In genomic region chr5:50440651-50441478, GRCh38 we compare ENCODE assay signal across 8 cellular contexts. TPM values are rescaled to one million over a fixed set of nuclear protein-coding genes. Genes with fewer than 3 reads are reported as not detected.
A peak's percentile ranks its signal among the peaks of the same experiment; 100 is the strongest.
DNase-seq lines count a peak whose midpoint lies in the region; ATAC-seq, FAIRE-seq and TF ChIP-seq lines count a peak whose summit lies in the region.

Gene EMB, minus strand, starts transcription at chr5:50441288. Its CDS starts 137 bp downstream, at chr5:50441151.

- H3K27ac ChIP-seq in colonic mucosa (peak within 1 kb of the TSS; percentile 55), lower lobe of right lung (peak within 1 kb of the TSS; percentile 74)

- H3K9me3 ChIP-seq in colonic mucosa, result no peaks in the 10 kb centered on the region
- no peaks in the 10 kb centered on the region for H3K9me3 ChIP-seq in lower lobe of right lung

- TF ChIP-seq POLR2A in GM12892 (IDR thresholded peaks at IDR 0.05; ENCODE audit: low read depth, low read length), result peak; percentile 46; the same call in 1 of the 2 replicates

- H3K27me3 ChIP-seq in colonic mucosa (no peaks in the 10 kb centered on the region), lower lobe of right lung (ENCODE audit: low read depth) (peaks cover 6% of the 10 kb centered on the region)

- FAIRE-seq in GM12892 (lab: Jason Lieb, UNC), result no peak

- DNase-seq in GM12892 (ENCODE audit: insufficient read length), result peak; percentile 23
- DNase-seq in NCI-H1417 treated with DMSO at 0.1 percent for 48 hours (lab: John Stamatoyannopoulos, UW), result peak; percentile 10
- DNase-seq in activated CD4-positive, alpha-beta T cell treated with anti-CD3 and anti-CD28 coated beads for 1 hour, result peak; percentile 65
- peak; percentile 44 for DNase-seq in colonic mucosa
- peak; percentile 88 for DNase-seq in lower lobe of right lung
- DNase-seq in stimulated activated CD8-positive, alpha-beta memory T cell treated with anti-CD3 and anti-CD28 coated beads, Interleukin-12 subunit alpha, Interleukin-12 subunit beta, amount 100 ng/mL, for 1 hour (ENCODE audit: low read depth), result peak; percentile 56
- no peak for DNase-seq in NCI-H2196 treated with DMSO at 0.1 percent for 48 hours (lab: John Stamatoyannopoulos, UW; ENCODE audit: unreplicated experiment)

- TF ChIP-seq CTCF in colonic mucosa (IDR thresholded peaks at IDR 0.05) (no peak), lower lobe of right lung (IDR thresholded peaks at IDR 0.05) (peak; percentile 26)

- H3K36me3 ChIP-seq in colonic mucosa (no peaks in the 10 kb centered on the region), lower lobe of right lung (no peaks in the 10 kb centered on the region)

- peak within 1 kb of the TSS; percentile 40 to 60 for H3K9ac ChIP-seq in colonic mucosa (ENCODE audit: low read depth in 2 of 2, low read length in 2 of 2)

- peak within 1 kb of the TSS; percentile 44 for H3K4me3 ChIP-seq in colonic mucosa
- peak within 1 kb of the TSS; percentile 62 for H3K4me3 ChIP-seq in lower lobe of right lung

- intact Hi-C loops in colonic mucosa (cut with DNase I) (no loop called here), lower lobe of right lung (cut with DNase I) (no loop called here)

- H3K4me1 ChIP-seq in colonic mucosa (no peaks in the 10 kb centered on the region), lower lobe of right lung (peaks cover 8% of the 10 kb centered on the region)

- ATAC-seq in HG02642 (IDR thresholded peaks at IDR 0.05; ENCODE audit: poor library complexity, unreplicated experiment), result peak; percentile 75
- peak; percentile 92 to 94 for ATAC-seq in lower lobe of right lung

RNA-seq across cellular contexts. Expression of gene EMB, which starts in this region (rescaled TPM):
- 9.9 TPM for polyA plus RNA-seq in GM12892 (2012; ENCODE audit: missing spikeins)
- total RNA-seq in colonic mucosa, result 1 to 10 TPM; 2.8 to 6.1 TPM
- 30.3 TPM for total RNA-seq in lower lobe of right lung
